11 cellular contexts compared by ENCODE assay signal in genomic region chr14:69710378-69710777, GRCh38. TPM values are rescaled to one million over a fixed set of nuclear protein-coding genes. Genes with fewer than 3 reads are reported as not detected.
DNase-seq lines count a peak whose midpoint lies in the region; ATAC-seq and TF ChIP-seq lines count a peak whose summit lies in the region.
"Had no signal": no experiment of that assay in that cellular context is flagged by ENCODE, and none has a peak within 500 bp of the region (broad histone marks: within the 10 kb centered on the region; RNA-seq: fewer than 3 reads in every experiment).

No MANE protein-coding gene starts in this region.

- peaks cover 12% of the 10 kb centered on the region for H3K36me3 Mint-ChIP-seq in activated naive CD8-positive, alpha-beta T cell
- peaks cover 22% of the 10 kb centered on the region for H3K36me3 Mint-ChIP-seq in activated naive CD8-positive, alpha-beta T cell treated with anti-CD3 and anti-CD28 coated beads for 36 hours
- peaks cover 59% of the 10 kb centered on the region for H3K36me3 Mint-ChIP-seq in activated CD4-positive, alpha-beta memory T cell treated with anti-CD3 and anti-CD28 coated beads for 36 hours
- peaks cover 16% of the 10 kb centered on the region for H3K36me3 Mint-ChIP-seq in type B pancreatic cell

- H3K27me3 Mint-ChIP-seq in activated naive CD8-positive, alpha-beta T cell, result no peaks in the 10 kb centered on the region
- no peaks in the 10 kb centered on the region for H3K27me3 Mint-ChIP-seq in activated naive CD8-positive, alpha-beta T cell treated with anti-CD3 and anti-CD28 coated beads for 36 hours
- no peaks in the 10 kb centered on the region for H3K27me3 Mint-ChIP-seq in activated CD4-positive, alpha-beta memory T cell treated with anti-CD3 and anti-CD28 coated beads for 36 hours
- no peaks in the 10 kb centered on the region for H3K27me3 Mint-ChIP-seq in type B pancreatic cell

- peaks cover 0 to 8% (median 0%) of the 10 kb centered on the region in 4 donors for H3K4me1 ChIP-seq in right lobe of liver

- CTCF ChIA-PET in activated CD4-positive, alpha-beta memory T cell treated with anti-CD3 and anti-CD28 coated beads for 36 hours (lab: Charles Lee), result interaction anchor here (0.6 to 3.2 kb wide), 5 partner anchors 11 to 126 kb away, joined by 3 to 11 read pairs (median 6); no protein-coding TSS in a partner anchor

- H3K9me3 Mint-ChIP-seq in activated naive CD8-positive, alpha-beta T cell (ENCODE audit: low read depth), result no peaks in the 10 kb centered on the region
- H3K9me3 Mint-ChIP-seq in activated naive CD8-positive, alpha-beta T cell treated with anti-CD3 and anti-CD28 coated beads for 36 hours, result no peaks in the 10 kb centered on the region
- H3K9me3 Mint-ChIP-seq in activated CD4-positive, alpha-beta memory T cell treated with anti-CD3 and anti-CD28 coated beads for 36 hours, result no peaks in the 10 kb centered on the region
- no peaks in the 10 kb centered on the region for H3K9me3 Mint-ChIP-seq in type B pancreatic cell

- POLR2A ChIA-PET in activated CD4-positive, alpha-beta memory T cell treated with anti-CD3 and anti-CD28 coated beads for 36 hours (lab: Charles Lee), result interaction anchor here (2.3 kb wide), 1 partner anchor 23 kb away, joined by 6 read pairs; no protein-coding TSS in a partner anchor

- TF ChIP-seq CTCF in right lobe of liver (IDR thresholded peaks at IDR 0.05) (no peak), type B pancreatic cell (conservative IDR thresholded peaks at IDR 0.05) (no peak)

- no peak for TF ChIP-seq POLR2A in right lobe of liver (IDR thresholded peaks at IDR 0.05)

- H3K9me3 ChIP-seq in right lobe of liver, result no peaks in the 10 kb centered on the region
- H3K9me3 ChIP-seq: pancreas had no signal

- peak; percentile 23 to 55 (median 37) for ATAC-seq in right lobe of liver
- no peak for ATAC-seq in HG03354 (IDR thresholded peaks at IDR 0.05; ENCODE audit: poor library complexity, severe bottlenecking, unreplicated experiment)
- ATAC-seq: K562 had no signal

- no peak overlapping the region for H3K27ac ChIP-seq in right lobe of liver

- intact Hi-C loops in activated CD4-positive, alpha-beta memory T cell treated with anti-CD3 and anti-CD28 coated beads for 36 hours (cut with micrococcal nuclease), result no loop called here
- intact Hi-C loops in right lobe of liver (cut with DNase I), result no loop called here

- no peak overlapping the region for H3K4me3 Mint-ChIP-seq in activated naive CD8-positive, alpha-beta T cell
- no peak overlapping the region for H3K4me3 Mint-ChIP-seq in activated naive CD8-positive, alpha-beta T cell treated with anti-CD3 and anti-CD28 coated beads for 36 hours
- no peak overlapping the region for H3K4me3 Mint-ChIP-seq in activated CD4-positive, alpha-beta memory T cell treated with anti-CD3 and anti-CD28 coated beads for 36 hours
- H3K4me3 Mint-ChIP-seq in type B pancreatic cell, result peak overlapping the region; percentile 6

- no peak for DNase-seq in activated naive CD8-positive, alpha-beta T cell treated with anti-CD3 and anti-CD28 coated beads for 36 hours
- no peak for DNase-seq in activated CD4-positive, alpha-beta memory T cell treated with anti-CD3 and anti-CD28 coated beads for 36 hours
- DNase-seq in right lobe of liver (no peak), type B pancreatic cell (ENCODE audit: extremely low spot score, unreplicated experiment) (no peak), NCI-H2107 treated with DMSO at 0.1 percent for 48 hours (lab: John Stamatoyannopoulos, UW; ENCODE audit: unreplicated experiment) (no peak), NCI-H128 (lab: John Stamatoyannopoulos, UW; ENCODE audit: unreplicated experiment) (no peak)
- DNase-seq: stimulated activated CD4-positive, alpha-beta T cell treated with anti-CD3 and anti-CD28 coated beads, Interleukin-4, amount 100 ng/mL, for 1 hour had no signal

- H3K4me3 ChIP-seq in right lobe of liver, result no peak overlapping the region
- H3K4me3 ChIP-seq: K562, pancreas had no signal

- no peaks in the 10 kb centered on the region for H3K27me3 ChIP-seq in right lobe of liver
- H3K27me3 ChIP-seq: pancreas had no signal

- peaks cover 21% of the 10 kb centered on the region for H3K4me1 Mint-ChIP-seq in activated naive CD8-positive, alpha-beta T cell (ENCODE audit: low read depth)
- H3K4me1 Mint-ChIP-seq in activated naive CD8-positive, alpha-beta T cell treated with anti-CD3 and anti-CD28 coated beads for 36 hours, result peaks cover 15% of the 10 kb centered on the region
- H3K4me1 Mint-ChIP-seq in activated CD4-positive, alpha-beta memory T cell treated with anti-CD3 and anti-CD28 coated beads for 36 hours (ENCODE audit: low read depth), result peaks cover 48% of the 10 kb centered on the region
- peaks cover 55% of the 10 kb centered on the region for H3K4me1 Mint-ChIP-seq in type B pancreatic cell (ENCODE audit: unreplicated experiment)

- H3K36me3 ChIP-seq in right lobe of liver, result peaks cover 1 to 43% (median 17%) of the 10 kb centered on the region in 4 donors

- peak overlapping the region; percentile 59 for H3K27ac Mint-ChIP-seq in activated naive CD8-positive, alpha-beta T cell
- no peak overlapping the region for H3K27ac Mint-ChIP-seq in activated naive CD8-positive, alpha-beta T cell treated with anti-CD3 and anti-CD28 coated beads for 36 hours
- H3K27ac Mint-ChIP-seq in activated CD4-positive, alpha-beta memory T cell treated with anti-CD3 and anti-CD28 coated beads for 36 hours, result peak overlapping the region; percentile 16
- H3K27ac Mint-ChIP-seq in type B pancreatic cell, result peak overlapping the region; percentile 28

- WGBS in right lobe of liver (ENCODE audit: insufficient coverage, low coverage, low lambda C conversion rate, missing lambda C conversion rate), result 50% methylated on average over 1 of the region's 1 CpG

RNA-seq across cellular contexts. Expression of gene SRSF5, which starts 56.6 kb away (rescaled TPM):
- 100 to 1,000 TPM; 310 to 318 TPM for total RNA-seq in activated naive CD8-positive, alpha-beta T cell treated with anti-CD3 and anti-CD28 coated beads for 36 hours
- 100 to 1,000 TPM; 289 to 303 TPM for total RNA-seq in activated CD4-positive, alpha-beta memory T cell treated with anti-CD3 and anti-CD28 coated beads for 36 hours
- 100 to 1,000 TPM in 4 of 6 experiments, 10 to 100 TPM in 2; 82.3 to 204 (median 126) TPM for total RNA-seq in right lobe of liver
- 388 and 417 TPM in 2 replicates for total RNA-seq in type B pancreatic cell (ENCODE audit: low replicate concordance)
